Comparison of ENCODE assay signal across 17 cellular contexts in genomic region chr16:22634913-22635312, GRCh38.
"Had no signal": no experiment of that assay in that cellular context is flagged by ENCODE, and none has a peak within 500 bp of the region (broad histone marks: within the 10 kb centered on the region; RNA-seq: fewer than 3 reads in every experiment).

No MANE protein-coding gene starts in this region.

- ATAC-seq: activated T-cell treated with anti-CD3 and anti-CD28 coated beads, Interleukin-2, amount 50 U/mL, for 4 hours; body of pancreas; effector memory CD8-positive, alpha-beta T cell; lower lobe of right lung; T-cell had no signal

- H3K36me3 Mint-ChIP-seq: activated CD4-positive, alpha-beta memory T cell treated with anti-CD3 and anti-CD28 coated beads for 36 hours; mesothelial cell of epicardium; T-cell had no signal

- H3K4me1 Mint-ChIP-seq: activated B cell treated with CpG ODN at 0.5 μM for 24 hours, mesothelial cell of epicardium, nephron progenitor cell, T-cell had no signal

- H3K36me3 ChIP-seq: lower lobe of right lung, thyroid gland had no signal

- H3K27me3 Mint-ChIP-seq: activated CD4-positive, alpha-beta memory T cell treated with anti-CD3 and anti-CD28 coated beads for 36 hours had no signal

- H3K4me3 ChIP-seq: body of pancreas, lower lobe of right lung, thyroid gland had no signal

- H3K27me3 ChIP-seq: body of pancreas, thyroid gland had no signal

- DNase-seq: activated B cell treated with CpG ODN at 0.5 μM for 24 hours; activated CD4-positive, alpha-beta memory T cell treated with anti-CD3 and anti-CD28 coated beads for 36 hours; activated CD4-positive, alpha-beta T cell treated with anti-CD3 and anti-CD28 coated beads for 4 hours; activated naive CD4-positive, alpha-beta T cell treated with anti-CD3 and anti-CD28 coated beads for 36 hours; activated T-cell treated with anti-CD3 and anti-CD28 coated beads, Interleukin-2, amount 50 U/mL, for 4 hours; body of pancreas; dermis blood vessel endothelial cell; effector memory CD8-positive, alpha-beta T cell; lower lobe of right lung; nephron progenitor cell; occipital lobe; retina; stimulated activated CD4-positive, alpha-beta T cell treated with anti-CD3 and anti-CD28 coated beads, Interleukin-2, amount 100 ng/mL, for 24 hours; stimulated activated naive CD4-positive, alpha-beta T cell treated with Interleukin-2 at 50 U/mL for 16 hours; T-cell; thyroid gland had no signal

- H3K9me3 ChIP-seq: body of pancreas, lower lobe of right lung, thyroid gland had no signal

- H3K4me3 Mint-ChIP-seq: activated B cell treated with CpG ODN at 0.5 μM for 24 hours; activated CD4-positive, alpha-beta memory T cell treated with anti-CD3 and anti-CD28 coated beads for 36 hours; activated naive CD4-positive, alpha-beta T cell treated with anti-CD3 and anti-CD28 coated beads for 36 hours; activated T-cell treated with anti-CD3 and anti-CD28 coated beads, Interleukin-2, amount 50 U/mL, for 4 hours; effector memory CD8-positive, alpha-beta T cell; mesothelial cell of epicardium; nephron progenitor cell; T-cell had no signal

- H3K27ac ChIP-seq: body of pancreas, lower lobe of right lung, thyroid gland had no signal

- H3K4me1 ChIP-seq: body of pancreas, lower lobe of right lung, thyroid gland had no signal

- H3K9me3 Mint-ChIP-seq: activated B cell treated with CpG ODN at 0.5 μM for 24 hours; activated CD4-positive, alpha-beta memory T cell treated with anti-CD3 and anti-CD28 coated beads for 36 hours; activated naive CD4-positive, alpha-beta T cell treated with anti-CD3 and anti-CD28 coated beads for 36 hours; activated T-cell treated with anti-CD3 and anti-CD28 coated beads, Interleukin-2, amount 50 U/mL, for 4 hours; effector memory CD8-positive, alpha-beta T cell; mesothelial cell of epicardium; nephron progenitor cell; T-cell had no signal

- H3K27ac Mint-ChIP-seq: activated B cell treated with CpG ODN at 0.5 μM for 24 hours; activated CD4-positive, alpha-beta memory T cell treated with anti-CD3 and anti-CD28 coated beads for 36 hours; activated naive CD4-positive, alpha-beta T cell treated with anti-CD3 and anti-CD28 coated beads for 36 hours; effector memory CD8-positive, alpha-beta T cell; mesothelial cell of epicardium; nephron progenitor cell; T-cell had no signal
